Comparison of ENCODE assay signal across 11 cellular contexts in the genomic region with DNA sequence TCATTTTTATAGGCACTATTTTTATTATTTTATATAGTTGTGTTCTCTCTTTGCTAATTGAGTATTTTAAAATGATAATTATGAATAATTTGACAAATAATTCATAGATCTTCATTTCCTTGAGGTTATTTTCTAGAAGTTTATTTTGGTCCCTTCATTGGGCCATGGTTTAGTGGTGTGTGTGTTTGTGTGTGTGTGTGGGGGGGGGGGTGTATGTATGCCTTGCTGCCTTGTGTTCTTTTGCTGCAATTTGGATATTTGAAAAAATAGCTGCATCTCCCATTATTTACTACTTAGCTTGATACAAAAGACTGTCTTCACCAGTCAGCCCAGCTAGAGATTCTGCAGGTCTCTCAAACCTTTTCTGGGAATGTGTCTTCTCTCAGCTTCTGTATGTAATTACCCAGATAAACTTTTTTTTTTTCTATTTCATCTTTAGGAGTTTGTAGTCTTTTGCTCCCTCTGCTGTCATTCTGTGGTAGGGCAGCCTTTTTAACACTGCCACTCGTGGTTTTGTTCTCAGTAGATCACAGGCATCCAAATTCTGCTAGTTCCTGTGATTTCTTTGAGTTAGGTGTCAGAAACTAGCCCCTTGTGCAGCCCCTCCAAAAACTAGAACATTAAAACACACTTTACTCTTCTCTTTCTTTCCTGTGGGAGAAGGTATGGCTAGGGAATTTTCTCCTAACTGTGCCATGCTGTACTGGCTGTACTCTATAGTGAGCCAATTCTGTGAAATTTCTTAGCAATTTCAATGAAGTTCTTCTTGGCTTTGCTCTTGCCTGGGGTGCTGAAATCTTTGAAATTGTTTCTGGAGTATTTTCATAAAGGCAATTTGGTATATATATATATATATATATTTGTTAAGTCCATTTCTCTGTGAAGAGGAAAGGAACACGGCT. TPM values are rescaled to one million over a fixed set of nuclear protein-coding genes. Genes with fewer than 3 reads are reported as not detected.
A peak's percentile ranks its signal among the peaks of the same experiment; 100 is the strongest.
DNase-seq lines count a peak whose midpoint lies in the region; ATAC-seq, FAIRE-seq and TF ChIP-seq lines count a peak whose summit lies in the region.
"Not testable (repeated sequence)": the region's sequence is repeated elsewhere in the genome, so short reads cannot be mapped to it uniquely, and the experiment has no call there.
"Had no signal": no experiment of that assay in that cellular context is flagged by ENCODE, and none has a peak within 500 bp of the region (broad histone marks: within the 10 kb centered on the region; RNA-seq: fewer than 3 reads in every experiment).

No MANE protein-coding gene starts in this region.

- not testable (repeated sequence) for DNase-seq in BJ (ENCODE audit: low read depth); osteocyte (ENCODE audit: extremely low spot score, unreplicated experiment)
- peak; percentile 52 for DNase-seq in RCC 7860 (ENCODE audit: low spot score)
- peak; percentile 2 for DNase-seq in activated naive CD8-positive, alpha-beta T cell treated with anti-CD3 and anti-CD28 coated beads for 36 hours
- peak; percentile 11 for DNase-seq in globus pallidus (ENCODE audit: low spot score)

- ATAC-seq in GM18867 (IDR thresholded peaks at IDR 0.05; ENCODE audit: unreplicated experiment) (peak; percentile 90), HG02678 (IDR thresholded peaks at IDR 0.05; ENCODE audit: unreplicated experiment) (peak; percentile 85)

- H4K20me1 ChIP-seq in Loucy (ENCODE audit: insufficient read depth, low read length, poor library complexity, severe bottlenecking) = not testable (repeated sequence)

- TF ChIP-seq CTCF in BJ (IDR thresholded peaks at IDR 0.05; ENCODE audit: insufficient read depth, low read depth, low read length) (peak; percentile 40), Loucy (conservative IDR thresholded peaks at IDR 0.05; ENCODE audit: low read length) (peak; percentile 63), osteocyte (IDR thresholded peaks at IDR 0.05) (peak; percentile 69)

- H3K4me3 Mint-ChIP-seq in activated naive CD8-positive, alpha-beta T cell treated with anti-CD3 and anti-CD28 coated beads for 36 hours; osteocyte (ENCODE audit: unreplicated experiment): not testable (repeated sequence)

- H3K4me1 ChIP-seq in Loucy (ENCODE audit: insufficient read depth, low read length, poor library complexity, severe bottlenecking) = not testable (repeated sequence)

- CTCF ChIA-PET in BJ (lab: Yijun Ruan, JAX) = interaction anchor here (0.6 to 1.0 kb wide), 10 partner anchors 11 to 836 kb away, joined by 3 to 9 read pairs (median 3); no protein-coding TSS in a partner anchor

- not testable (repeated sequence) for H3K9me3 Mint-ChIP-seq in activated naive CD8-positive, alpha-beta T cell treated with anti-CD3 and anti-CD28 coated beads for 36 hours; osteocyte (ENCODE audit: unreplicated experiment)

- not testable (repeated sequence) for H3K4me1 Mint-ChIP-seq in activated naive CD8-positive, alpha-beta T cell treated with anti-CD3 and anti-CD28 coated beads for 36 hours; osteocyte (ENCODE audit: unreplicated experiment)

- H3K27me3 ChIP-seq in BJ (ENCODE audit: control insufficient read depth, insufficient read depth, low read length); Loucy (ENCODE audit: insufficient read depth, low read length, poor library complexity, severe bottlenecking): not testable (repeated sequence)

- not testable (repeated sequence) for H3K27me3 Mint-ChIP-seq in activated naive CD8-positive, alpha-beta T cell treated with anti-CD3 and anti-CD28 coated beads for 36 hours
- H3K27me3 Mint-ChIP-seq in osteocyte (ENCODE audit: unreplicated experiment) = peaks cover 11% of the 10 kb centered on the region

- POLR2A ChIA-PET in BJ (lab: Charles Lee) = not testable (repeated sequence)

- not testable (repeated sequence) for H3K79me2 ChIP-seq in Loucy (ENCODE audit: insufficient read depth, low read length)

- H2AFZ ChIP-seq in Loucy (ENCODE audit: low read length) = peak overlapping the region; percentile 70

- not testable (repeated sequence) for H3K36me3 ChIP-seq in BJ (ENCODE audit: control insufficient read depth, insufficient read depth, low read length); Loucy (ENCODE audit: insufficient read depth, low read length)

- H3K27ac Mint-ChIP-seq in activated naive CD8-positive, alpha-beta T cell treated with anti-CD3 and anti-CD28 coated beads for 36 hours; osteocyte (ENCODE audit: unreplicated experiment): not testable (repeated sequence)

- H3K36me3 Mint-ChIP-seq in activated naive CD8-positive, alpha-beta T cell treated with anti-CD3 and anti-CD28 coated beads for 36 hours; osteocyte (ENCODE audit: unreplicated experiment): not testable (repeated sequence)

- not testable (repeated sequence) for H3K9me2 ChIP-seq in Loucy (replicated peaks; ENCODE audit: low read depth, low read length)

- FAIRE-seq in RCC 7860 (lab: Jason Lieb, UNC) = peak; percentile 86

- H3F3A ChIP-seq in Loucy (ENCODE audit: low read depth) = not testable (repeated sequence)

- not testable (repeated sequence) for H3K9me3 ChIP-seq in Loucy (ENCODE audit: insufficient read depth, low read depth, low read length)

- not testable (repeated sequence) for H3K4me2 ChIP-seq in Loucy (ENCODE audit: low read depth, low read length, poor library complexity, severe bottlenecking)

- not testable (repeated sequence) for H3K4me3 ChIP-seq in BJ (ENCODE audit: low read depth, low read length); Loucy (ENCODE audit: low read length, poor library complexity, severe bottlenecking)

- H3K9ac ChIP-seq in Loucy (ENCODE audit: low read depth, low read length, poor library complexity, severe bottlenecking) = not testable (repeated sequence)

RNA-seq across cellular contexts. Expression of gene UGT2B11, which starts 44.1 kb away (rescaled TPM):
- not detected in 2 replicates for polyA plus RNA-seq in BJ (2011; rRNA removed)
- not detected in 2 replicates for polyA minus RNA-seq in BJ (2011; rRNA and poly(A)+ RNA removed)
- not detected for total RNA-seq in activated naive CD8-positive, alpha-beta T cell treated with anti-CD3 and anti-CD28 coated beads for 36 hours
- not detected in 2 replicates for total RNA-seq in osteocyte
- total RNA-seq: Daoy, right cardiac atrium, ureter had no signal
- polyA plus RNA-seq: right cardiac atrium had no signal
